ENCODE assay signal across 7 cellular contexts in genomic region chrY:12446486-12447265, GRCh38.
A peak's percentile ranks its signal among the peaks of the same experiment; 100 is the strongest.
DNase-seq lines count a peak whose midpoint lies in the region; ATAC-seq and TF ChIP-seq lines count a peak whose summit lies in the region.
"Not testable (repeated sequence)": the region's sequence is repeated elsewhere in the genome, so short reads cannot be mapped to it uniquely, and the experiment has no call there.

No MANE protein-coding gene starts in this region.

- H2AFZ ChIP-seq in HCT116 (ENCODE audit: low read depth, low read length, poor library complexity, severe bottlenecking) = not testable (repeated sequence)

- not testable (repeated sequence) for H4K20me1 ChIP-seq in HCT116 (ENCODE audit: insufficient read depth)

- peak; percentile 61 for ATAC-seq in HCT116
- peak; percentile 43 for ATAC-seq in esophagus mucosa
- ATAC-seq in left ventricle myocardium superior = peak; percentile 52

- intact Hi-C loops in HCT116 (cut with micrococcal nuclease); left ventricle myocardium superior (cut with micrococcal nuclease): not testable (repeated sequence)

- TF ChIP-seq POLR2A in HCT116 (IDR thresholded peaks at IDR 0.05; ENCODE audit: borderline replicate concordance, extremely low read depth, insufficient read depth, insufficient read length) = not testable (repeated sequence)

- not testable (repeated sequence) for H3K4me2 ChIP-seq in HCT116 (ENCODE audit: low read length)

- 86% methylated on average over 22 of the region's 27 CpGs for WGBS in HUES64

- RAD21 ChIA-PET in HCT116 (lab: Charles Lee; ENCODE audit: low non-redundant PET in 1 of 2, low total read pairs in 2 of 2, uncharacterized antibody in 2 of 2, unreplicated experiment in 2 of 2) = not testable (repeated sequence)

- BruUV-seq in HCT116 (replicated peaks; lab: Mats Ljungman, UMichigan) = not testable (repeated sequence)

- not testable (repeated sequence) for H3K4me3 ChIP-seq in HCT116 (replicated peaks in 1 of 2; ENCODE audit: low read depth in 1 of 2, low read length in 2 of 2); HUES64 (ENCODE audit: low read length); SJSA1; skeletal muscle cell (ENCODE audit: low read depth, low read length)

- not testable (repeated sequence) for H3K9me2 ChIP-seq in HCT116 (ENCODE audit: insufficient read depth)

- H3K36me3 ChIP-seq in HCT116 (ENCODE audit: control insufficient read depth in 1 of 2, insufficient read depth in 2 of 2, low read length in 2 of 2); HUES64 (ENCODE audit: insufficient read depth, low read length); SJSA1: not testable (repeated sequence)

- H3K9ac ChIP-seq in HCT116 (ENCODE audit: low read length); HUES64 (ENCODE audit: low read depth, low read length): not testable (repeated sequence)

- CTCF ChIA-PET in HCT116 (lab: Charles Lee) = not testable (repeated sequence)

- not testable (repeated sequence) for H3K27me3 ChIP-seq in HCT116 (ENCODE audit: insufficient read depth, low read length); HUES64 (ENCODE audit: insufficient read depth, low read length); SJSA1 (replicated peaks)

- H3K79me2 ChIP-seq in HCT116 (ENCODE audit: insufficient read depth, low read length) = not testable (repeated sequence)

- POLR2A ChIA-PET in HCT116 (lab: Charles Lee) = not testable (repeated sequence)

- not testable (repeated sequence) for H3K27ac ChIP-seq in HCT116 (ENCODE audit: low read depth, low read length)
- H3K27ac ChIP-seq in HUES64 (ENCODE audit: low read depth, low read length) = peak overlapping the region; percentile 30; the same call in 1 of the 2 replicates
- peak overlapping the region; percentile 92 for H3K27ac ChIP-seq in SJSA1

- H3K4me1 ChIP-seq in HCT116 (ENCODE audit: control insufficient read depth in 1 of 2, insufficient read depth in 2 of 2, low read length in 2 of 2); HUES64 (ENCODE audit: insufficient read depth, low read length): not testable (repeated sequence)
- H3K4me1 ChIP-seq in SJSA1 (replicated peaks) = peaks cover 17% of the 10 kb centered on the region

- DNase-seq in EH (ENCODE audit: low read depth) = peak; percentile 62
- DNase-seq in HCT116 (ENCODE audit: low read depth, low spot score); left ventricle myocardium superior: not testable (repeated sequence)
- peak; percentile 54 to 68 for DNase-seq in SJSA1 (ENCODE audit: low read depth in 1 of 2, low spot score in 2 of 2)
- peak; percentile 62 for DNase-seq in skeletal muscle cell (ENCODE audit: low read depth)

- TF ChIP-seq CTCF in HCT116 (IDR thresholded peaks at IDR 0.05 in 2 of 3, conservative IDR thresholded peaks at IDR 0.05 in 1 of 3; ENCODE audit: borderline replicate concordance in 1 of 3, insufficient read depth in 1 of 3, low read depth in 2 of 3, low read length in 2 of 3) = not testable (repeated sequence)

- not testable (repeated sequence) for TF ChIP-seq RAD21 in HCT116 (IDR thresholded peaks at IDR 0.05; ENCODE audit: low read depth)

- H3K9me3 ChIP-seq in HCT116 (ENCODE audit: control insufficient read depth in 1 of 2, insufficient read depth in 1 of 2, low read depth in 1 of 2, low read length in 2 of 2); SJSA1 (replicated peaks): not testable (repeated sequence)
- peaks cover 15% of the 10 kb centered on the region for H3K9me3 ChIP-seq in HUES64 (ENCODE audit: insufficient read depth, low read depth, low read length)
